8 cellular contexts compared by ENCODE assay signal in genomic region chr9:90755509-90756371, GRCh38. TPM values are rescaled to one million over a fixed set of nuclear protein-coding genes. Genes with fewer than 3 reads are reported as not detected.
DNase-seq lines count a peak whose midpoint lies in the region; ATAC-seq, FAIRE-seq and TF ChIP-seq lines count a peak whose summit lies in the region.
"Not testable (repeated sequence)": the region's sequence is repeated elsewhere in the genome, so short reads cannot be mapped to it uniquely, and the experiment has no call there.

No MANE protein-coding gene starts in this region.

- H4K20me1 ChIP-seq in smooth muscle cell (ENCODE audit: low read depth), result not testable (repeated sequence)

- H3K4me1 Mint-ChIP-seq in activated CD8-positive, alpha-beta T cell treated with anti-CD3 and anti-CD28 coated beads, Interleukin-2, amount 10 ng/mL, durations not matched to agents 7 days and 5 days (ENCODE audit: low read depth), result not testable (repeated sequence)

- POLR2A ChIA-PET in Panc1 (lab: Charles Lee); activated CD8-positive, alpha-beta T cell treated with anti-CD3 and anti-CD28 coated beads, Interleukin-2, amount 10 ng/mL, durations not matched to agents 7 days and 5 days (lab: Charles Lee): not testable (repeated sequence)

- not testable (repeated sequence) for TF ChIP-seq POLR2A in NB4 (IDR thresholded peaks at IDR 0.05; ENCODE audit: extremely low read depth, insufficient read length); tibial nerve (IDR thresholded peaks at IDR 0.05)

- not testable (repeated sequence) for H3K9ac ChIP-seq in smooth muscle cell (ENCODE audit: low read depth)

- intact Hi-C loops in Panc1 (cut with micrococcal nuclease; ENCODE audit: unreplicated experiment), result loop anchor here (10.0 kb wide), 1 partner anchor 521 kb away; no protein-coding TSS in a partner anchor

- in situ Hi-C loops in Panc1 (cut with HindIII; ENCODE audit: low pct_unique_long_range_greater_than_20kb, low sequenced_read_pairs), result not testable (repeated sequence)

- not testable (repeated sequence) for H3K36me3 Mint-ChIP-seq in activated CD8-positive, alpha-beta T cell treated with anti-CD3 and anti-CD28 coated beads, Interleukin-2, amount 10 ng/mL, durations not matched to agents 7 days and 5 days (ENCODE audit: low read depth)

- H3K9me3 Mint-ChIP-seq in activated CD8-positive, alpha-beta T cell treated with anti-CD3 and anti-CD28 coated beads, Interleukin-2, amount 10 ng/mL, durations not matched to agents 7 days and 5 days (ENCODE audit: insufficient read depth), result not testable (repeated sequence)

- not testable (repeated sequence) for TF ChIP-seq EP300 in tibial nerve (IDR thresholded peaks at IDR 0.05)

- not testable (repeated sequence) for H3K27ac ChIP-seq in Panc1 (ENCODE audit: low read length); tibial nerve
- H3K27ac ChIP-seq in smooth muscle cell (ENCODE audit: low read depth), result peak overlapping the region; percentile 35

- H3K4me3 Mint-ChIP-seq in activated CD8-positive, alpha-beta T cell treated with anti-CD3 and anti-CD28 coated beads, Interleukin-2, amount 10 ng/mL, durations not matched to agents 7 days and 5 days, result not testable (repeated sequence)

- not testable (repeated sequence) for H3K4me2 ChIP-seq in smooth muscle cell

- FAIRE-seq in bronchial epithelial cell (lab: Jason Lieb, UNC), result not testable (repeated sequence)

- 61% methylated on average over 13 of the region's 13 CpGs for WGBS in smooth muscle cell (ENCODE audit: low lambda C conversion rate)
- 49 to 63% methylated on average over 9 to 12 of the region's 13 CpGs for WGBS in tibial nerve, 2 donors

- not testable (repeated sequence) for H3K27me3 Mint-ChIP-seq in activated CD8-positive, alpha-beta T cell treated with anti-CD3 and anti-CD28 coated beads, Interleukin-2, amount 10 ng/mL, durations not matched to agents 7 days and 5 days (ENCODE audit: low read depth)

- H3K4me3 ChIP-seq in NB4 (ENCODE audit: low read depth, low read length); Panc1 (ENCODE audit: low read depth in 2 of 2, low read length in 2 of 2); bronchial epithelial cell (ENCODE audit: low read depth, low read length); smooth muscle cell; tibial nerve: not testable (repeated sequence)

- not testable (repeated sequence) for H2AFZ ChIP-seq in smooth muscle cell (ENCODE audit: low read depth)

- H3K79me2 ChIP-seq in smooth muscle cell (ENCODE audit: low read depth), result not testable (repeated sequence)

- CTCF ChIA-PET in Panc1 (lab: Charles Lee), result interaction anchor here (1.2 kb wide), 1 partner anchor 437 kb away, joined by 3 read pairs; no protein-coding TSS in a partner anchor
- CTCF ChIA-PET in activated CD8-positive, alpha-beta T cell treated with anti-CD3 and anti-CD28 coated beads, Interleukin-2, amount 10 ng/mL, durations not matched to agents 7 days and 5 days (lab: Charles Lee), result interaction anchor here (0.7 to 2.2 kb wide), 6 partner anchors 9 to 1158 kb away, joined by 3 to 7 read pairs (median 3); no protein-coding TSS in a partner anchor

- H3K36me3 ChIP-seq in Panc1 (ENCODE audit: control insufficient read depth, insufficient read depth, low read length); bronchial epithelial cell (ENCODE audit: control insufficient read depth, insufficient read depth, low read length); smooth muscle cell (ENCODE audit: low read depth); tibial nerve: not testable (repeated sequence)

- H3K27ac Mint-ChIP-seq in activated CD8-positive, alpha-beta T cell treated with anti-CD3 and anti-CD28 coated beads, Interleukin-2, amount 10 ng/mL, durations not matched to agents 7 days and 5 days, result not testable (repeated sequence)

- not testable (repeated sequence) for H3K4me1 ChIP-seq in Panc1 (ENCODE audit: control insufficient read depth, insufficient read depth, low read length); smooth muscle cell (ENCODE audit: low read depth); tibial nerve

- DNase-seq in ELR (ENCODE audit: low read depth), result peak; percentile 40
- DNase-seq in NB4 (ENCODE audit: low read depth), result peak; percentile 67
- not testable (repeated sequence) for DNase-seq in Panc1 (ENCODE audit: low read depth, low spot score); smooth muscle cell (lab: John Stamatoyannopoulos, UW; ENCODE audit: unreplicated experiment)
- peak; percentile 58 for DNase-seq in activated CD8-positive, alpha-beta T cell treated with anti-CD3 and anti-CD28 coated beads, Interleukin-2, amount 10 ng/mL, durations not matched to agents 7 days and 5 days
- DNase-seq in bronchial epithelial cell (ENCODE audit: low read depth), result peak; percentile 78
- peak; percentile 17 for DNase-seq in kidney glomerular epithelial cell (lab: John Stamatoyannopoulos, UW)
- peak in 1 of 2 donors; percentile 19 for DNase-seq in tibial nerve (ENCODE audit: low spot score in 2 of 2)

- TF ChIP-seq CTCF in NB4 (IDR thresholded peaks at IDR 0.05; ENCODE audit: low read depth, low read length), result not testable (repeated sequence)
- TF ChIP-seq CTCF in Panc1 (IDR thresholded peaks at IDR 0.05) (peak; percentile 68), bronchial epithelial cell (IDR thresholded peaks at IDR 0.05; ENCODE audit: insufficient read depth, low read length, severe bottlenecking) (peak; percentile 54), smooth muscle cell (IDR thresholded peaks at IDR 0.05; ENCODE audit: borderline replicate concordance, insufficient read depth, poor library complexity, severe bottlenecking) (peak; percentile 65), tibial nerve (IDR thresholded peaks at IDR 0.05) (peak in 3 of 5 experiments; percentile 19 to 49 (median 35))

- BruUV-seq in Panc1 (replicated peaks; lab: Mats Ljungman, UMichigan), result not testable (repeated sequence)

- not testable (repeated sequence) for ATAC-seq in Panc1; activated CD8-positive, alpha-beta T cell treated with anti-CD3 and anti-CD28 coated beads, Interleukin-2, amount 10 ng/mL, durations not matched to agents 7 days and 5 days

- not testable (repeated sequence) for H3K9me3 ChIP-seq in Panc1 (ENCODE audit: control insufficient read depth, insufficient read depth, low read depth, low read length); smooth muscle cell (replicated peaks; ENCODE audit: low read depth); tibial nerve

- H3K27me3 ChIP-seq in Panc1 (ENCODE audit: control insufficient read depth, insufficient read depth, low read length); bronchial epithelial cell (ENCODE audit: control insufficient read depth, insufficient read depth, low read length); smooth muscle cell (ENCODE audit: low read depth); tibial nerve: not testable (repeated sequence)

- H3F3A ChIP-seq in smooth muscle cell (ENCODE audit: low read depth), result not testable (repeated sequence)

RNA-seq across cellular contexts. Expression of gene SYK, which starts 45.9 kb away (rescaled TPM):
- total RNA-seq in Panc1 (2021; ENCODE audit: unreplicated experiment), result 0.28 TPM
- polyA plus RNA-seq in Panc1 (2012; ENCODE audit: insufficient read length), result not detected
- under 1 TPM; 0.13 TPM for total RNA-seq in activated CD8-positive, alpha-beta T cell treated with anti-CD3 and anti-CD28 coated beads, Interleukin-2, amount 10 ng/mL, durations not matched to agents 7 days and 5 days
- total RNA-seq in bronchial epithelial cell, result 29.2 and 29.7 TPM in 2 replicates
- 0.09 and 0.40 TPM in 2 replicates for total RNA-seq in smooth muscle cell
- polyA plus RNA-seq in smooth muscle cell, result 0.46 TPM in 1 of 2 replicates, not detected in the other
- total RNA-seq in tibial nerve, result 10 to 100 TPM in 3 of 4 donors, 1 to 10 TPM in 1; 8.0 to 20.7 (median 13.2) TPM
